In the genomic region with DNA sequence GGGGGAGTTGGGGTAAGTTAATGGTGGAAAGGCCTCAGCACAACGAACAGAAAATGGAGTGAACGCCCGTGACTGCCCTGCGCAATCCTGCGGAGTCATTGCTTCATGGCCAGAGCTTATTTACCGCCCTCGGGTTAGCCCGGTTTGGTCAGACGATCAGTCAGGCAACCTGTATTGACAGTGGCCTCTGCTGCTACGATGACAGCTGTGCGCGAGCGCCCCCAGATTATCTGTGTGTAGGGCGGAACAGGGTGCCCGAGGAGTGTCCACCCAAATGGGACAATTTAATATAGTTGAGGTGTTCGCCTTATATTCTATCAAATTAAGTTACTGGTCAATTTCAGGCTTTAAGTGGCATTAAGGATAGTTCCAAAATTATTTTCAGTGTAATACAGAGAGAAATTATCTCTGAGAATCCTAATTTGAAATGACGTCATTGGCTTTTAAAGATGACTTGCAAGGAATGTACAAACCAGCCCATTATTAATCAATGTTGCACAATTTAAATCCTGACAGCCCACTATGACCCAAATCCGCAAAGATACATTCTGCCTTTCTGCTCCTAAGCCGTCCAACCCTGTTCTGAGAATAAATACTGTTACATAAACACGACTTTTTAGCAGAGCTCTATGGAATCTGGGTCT, we compare ENCODE assay signal across 8 cellular contexts. TPM values are rescaled to one million over a fixed set of nuclear protein-coding genes. Genes with fewer than 3 reads are reported as not detected.
DNase-seq lines count a peak whose midpoint lies in the region; ATAC-seq and TF ChIP-seq lines count a peak whose summit lies in the region.

No MANE protein-coding gene starts in this region.

- H3K4me1 ChIP-seq in esophagus squamous epithelium: peaks cover 0 to 36% (median 15%) of the 10 kb centered on the region in 3 donors

- no peaks in the 10 kb centered on the region for H3K9me3 ChIP-seq in esophagus squamous epithelium

- peak; percentile 25 for TF ChIP-seq CTCF in 22Rv1 (IDR thresholded peaks at IDR 0.05)
- TF ChIP-seq CTCF in esophagus squamous epithelium (IDR thresholded peaks at IDR 0.05): no peak

- no peaks in the 10 kb centered on the region for H3K36me3 ChIP-seq in esophagus squamous epithelium

- no peaks in the 10 kb centered on the region for H3K27me3 ChIP-seq in esophagus squamous epithelium

- peaks cover 0 to 2% of the 10 kb centered on the region in 2 donors for H3K9me3 Mint-ChIP-seq in stimulated activated naive B cell treated with anti-CD40 and anti-IgM and Interleukin-4, amounts not matched to agents 10 μg/mL and 1 μg/mL and 100 μg/mL, for 72 hours

- WGBS in esophagus squamous epithelium, 2 donors: 11 to 21% methylated on average over 16 to 19 of the region's 20 CpGs

- peaks cover 21 to 43% of the 10 kb centered on the region in 2 donors for H3K4me1 Mint-ChIP-seq in stimulated activated naive B cell treated with anti-CD40 and anti-IgM and Interleukin-4, amounts not matched to agents 10 μg/mL and 1 μg/mL and 100 μg/mL, for 72 hours

- H3K27ac Mint-ChIP-seq in stimulated activated naive B cell treated with anti-CD40 and anti-IgM and Interleukin-4, amounts not matched to agents 10 μg/mL and 1 μg/mL and 100 μg/mL, for 72 hours: peak overlapping the region; percentile 100

- ATAC-seq in GM18498 (IDR thresholded peaks at IDR 0.05; ENCODE audit: unreplicated experiment) (peak; percentile 57), HG02943 (IDR thresholded peaks at IDR 0.05; ENCODE audit: low read depth, unreplicated experiment) (peak; percentile 51)
- peak; percentile 65 to 67 for ATAC-seq in stimulated activated naive B cell treated with anti-CD40 and anti-IgM and Interleukin-4, amounts not matched to agents 10 μg/mL and 1 μg/mL and 100 μg/mL, for 72 hours (replicated peaks)

- H3K4me3 Mint-ChIP-seq in stimulated activated naive B cell treated with anti-CD40 and anti-IgM and Interleukin-4, amounts not matched to agents 10 μg/mL and 1 μg/mL and 100 μg/mL, for 72 hours: peak overlapping the region; percentile 99 to 100

- intact Hi-C loops in esophagus squamous epithelium (cut with DNase I): no loop called here

- TF ChIP-seq POLR2A in esophagus squamous epithelium (IDR thresholded peaks at IDR 0.05): no peak

- peak; percentile 62 for DNase-seq in NCI-H748 (lab: John Stamatoyannopoulos, UW; ENCODE audit: unreplicated experiment)
- DNase-seq in activated T-cell treated with anti-CD3 and anti-CD28 coated beads for 24 hours (ENCODE audit: low read depth): peak; percentile 43
- peak; percentile 41 for DNase-seq in esophagus squamous epithelium (lab: John Stamatoyannopoulos, UW)
- peak; percentile 63 for DNase-seq in myocyte (ENCODE audit: low read depth)
- peak; percentile 53 for DNase-seq in stimulated activated naive B cell treated with anti-CD40 and anti-IgM and Interleukin-4, amounts not matched to agents 10 μg/mL and 1 μg/mL and 100 μg/mL, for 72 hours

- H3K4me3 ChIP-seq in esophagus squamous epithelium: peak overlapping the region; percentile 82 to 92 (median 86)

- peaks cover 16 to 22% of the 10 kb centered on the region in 2 donors for H3K36me3 Mint-ChIP-seq in stimulated activated naive B cell treated with anti-CD40 and anti-IgM and Interleukin-4, amounts not matched to agents 10 μg/mL and 1 μg/mL and 100 μg/mL, for 72 hours

- H3K27ac ChIP-seq in 22Rv1 (peak overlapping the region; percentile 94), esophagus squamous epithelium (peak overlapping the region; percentile 96 to 99 (median 98))

- H3K27me3 Mint-ChIP-seq in stimulated activated naive B cell treated with anti-CD40 and anti-IgM and Interleukin-4, amounts not matched to agents 10 μg/mL and 1 μg/mL and 100 μg/mL, for 72 hours: no peaks in the 10 kb centered on the region

RNA-seq across cellular contexts. Expression of gene UBQLN1, which starts 0.9 kb away (rescaled TPM):
- total RNA-seq in esophagus squamous epithelium (100 to 1,000 TPM in 1 of 4 donors, 10 to 100 TPM in 3; 65.4 to 120 (median 78.5) TPM), myocyte (76.1 and 84.2 TPM in 2 replicates)
- polyA plus RNA-seq in myocyte (2012): 43.3 TPM

Comparison
In these comparisons a context has a peak if more than half of its experiments do, and no peak if none do; other contexts are left out.
1. Peak in every context shown above with its lines: DNase-seq, ATAC-seq, H3K4me3 ChIP-seq and H3K27ac ChIP-seq.